Comparison of ENCODE assay signal across 8 cellular contexts in the genomic region with DNA sequence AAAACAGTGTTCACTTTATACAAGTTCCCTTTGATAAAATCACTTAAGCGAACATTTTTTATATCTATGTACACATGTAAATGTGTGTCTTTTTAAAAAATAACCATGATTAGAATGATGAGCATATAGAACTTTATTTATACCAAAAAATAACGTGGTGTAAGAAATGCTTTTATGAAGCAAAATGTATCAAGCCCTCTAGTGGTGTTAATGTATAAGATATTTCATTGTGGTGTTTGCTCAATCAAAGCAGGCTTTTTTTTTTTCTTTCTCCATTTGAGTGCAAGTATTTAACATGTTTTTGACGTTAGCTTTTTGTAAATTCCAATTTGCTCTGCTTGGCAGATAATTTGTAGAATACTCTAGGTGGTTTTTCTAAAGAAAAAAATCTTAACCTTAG.
DNase-seq lines count a peak whose midpoint lies in the region; FAIRE-seq and TF ChIP-seq lines count a peak whose summit lies in the region.

No MANE protein-coding gene starts in this region.

- no peak for TF ChIP-seq POLR2A in GM12892 (IDR thresholded peaks at IDR 0.05; ENCODE audit: low read depth, low read length)

- no peak overlapping the region for H3K4me3 ChIP-seq in astrocyte of the cerebellum (ENCODE audit: low read depth, low read length)

- DNase-seq in DMS53 (lab: John Stamatoyannopoulos, UW) (peak; percentile 19), DMS53 treated with DMSO at 0.1 percent for 48 hours (lab: John Stamatoyannopoulos, UW; ENCODE audit: unreplicated experiment) (no peak), MV-4-11 (lab: John Stamatoyannopoulos, UW) (peak; percentile 43), astrocyte of the cerebellum (ENCODE audit: low read depth) (no peak), pons (ENCODE audit: low spot score) (peak; percentile 25), GM19240 (ENCODE audit: insufficient read length, low spot score) (no peak), GM12892 (ENCODE audit: insufficient read length) (no peak)
- no peak for DNase-seq in stimulated activated CD4-positive, alpha-beta T cell treated with anti-CD3 and anti-CD28 coated beads, Interleukin-2, amount 100 ng/mL, for 48 hours

- FAIRE-seq in GM12892 (lab: Jason Lieb, UNC) = no peak

- in situ Hi-C loops in astrocyte of the cerebellum (cut with HindIII; ENCODE audit: low sequenced_read_pairs) = no loop called here

- peak; percentile 7 for TF ChIP-seq CTCF in astrocyte of the cerebellum (IDR thresholded peaks at IDR 0.05; ENCODE audit: low read depth, low read length, missing control alignments)

Comparison
In these comparisons a context has a peak if more than half of its experiments do, and no peak if none do; other contexts are left out.
1. DNase-seq: peak in DMS53 (single experiment), MV-4-11 (single experiment) and pons (single experiment); none in DMS53 treated with DMSO at 0.1 percent for 48 hours (single experiment), astrocyte of the cerebellum (single experiment), GM19240 (single experiment), GM12892 (single experiment) and stimulated activated CD4-positive, alpha-beta T cell treated with anti-CD3 and anti-CD28 coated beads, Interleukin-2, amount 100 ng/mL, for 48 hours (0 of 2).